In the genomic region with DNA sequence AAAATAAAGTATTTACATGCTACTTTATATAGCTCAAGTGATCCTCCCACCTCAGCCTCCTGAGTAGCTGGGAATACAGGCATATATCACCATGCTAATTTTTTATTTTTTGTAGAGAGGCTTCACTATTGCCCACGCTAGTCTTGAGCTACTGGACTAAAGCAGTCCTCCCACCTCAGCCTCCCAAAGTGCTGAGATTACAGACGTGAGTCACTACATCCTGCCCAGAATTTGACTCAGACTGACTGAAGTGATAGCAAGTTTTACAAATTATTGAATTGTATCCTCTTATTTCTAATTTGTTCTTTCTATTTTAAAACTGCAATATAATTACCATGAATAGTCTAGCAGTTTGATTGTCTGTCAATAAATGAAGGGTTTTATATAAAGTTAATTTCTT, we compare ENCODE assay signal across 15 cellular contexts.
DNase-seq lines count a peak whose midpoint lies in the region; ATAC-seq, FAIRE-seq and TF ChIP-seq lines count a peak whose summit lies in the region.
"Had no signal": no experiment of that assay in that cellular context is flagged by ENCODE, and none has a peak within 500 bp of the region (broad histone marks: within the 10 kb centered on the region; RNA-seq: fewer than 3 reads in every experiment).

No MANE protein-coding gene starts in this region.

- H3K36me3 Mint-ChIP-seq in naive thymus-derived CD8-positive, alpha-beta T cell = peaks cover 4 to 36% (median 28%) of the 10 kb centered on the region in 3 donors

- H3F3A ChIP-seq in PC-3 (ENCODE audit: low read length, unreplicated experiment) = no peaks in the 10 kb centered on the region

- CTCF ChIA-PET in PC-3 (lab: Charles Lee) = no interaction called here

- H3K27ac Mint-ChIP-seq in naive thymus-derived CD8-positive, alpha-beta T cell = no peak overlapping the region
- H3K27ac Mint-ChIP-seq: activated naive CD8-positive, alpha-beta T cell; memory B cell had no signal

- H2AFZ ChIP-seq in PC-3 (ENCODE audit: low read length) = no peak overlapping the region

- no peaks in the 10 kb centered on the region for H3K27me3 Mint-ChIP-seq in naive thymus-derived CD8-positive, alpha-beta T cell
- H3K27me3 Mint-ChIP-seq: activated naive CD8-positive, alpha-beta T cell; memory B cell had no signal

- no peaks in the 10 kb centered on the region for H3K9me2 ChIP-seq in PC-3 (replicated peaks; ENCODE audit: low read length)

- ATAC-seq in PC-3 = peak; percentile 60
- no peak for ATAC-seq in naive thymus-derived CD8-positive, alpha-beta T cell

- H4K20me1 ChIP-seq in PC-3 (ENCODE audit: low read length) = no peaks in the 10 kb centered on the region

- TF ChIP-seq CTCF in PC-3 (conservative IDR thresholded peaks at IDR 0.05; ENCODE audit: low read depth, low read length) (no peak), choroid plexus epithelial cell (conservative IDR thresholded peaks at IDR 0.05; ENCODE audit: low read depth, low read length) (no peak), WERI-Rb-1 (IDR thresholded peaks at IDR 0.05; ENCODE audit: low read depth, low read length) (no peak)

- BruUV-seq in PC-3 (replicated peaks; lab: Mats Ljungman, UMichigan) = no TSS peak

- no peak overlapping the region for H3K9ac ChIP-seq in PC-3 (ENCODE audit: low read length)

- H3K4me1 ChIP-seq in PC-3 (ENCODE audit: insufficient read depth, low read length) = 0 out of 2 replicates have a peak, but pooled peaks cover 3% of the 10 kb centered on the region
- H3K4me1 ChIP-seq: colonic mucosa had no signal

- peak; percentile 30 for FAIRE-seq in urothelium cell line (lab: Jason Lieb, UNC)

- intact Hi-C loops in PC-3 (cut with micrococcal nuclease) = no loop called here

- POLR2A ChIA-PET in PC-3 (lab: Charles Lee; ENCODE audit: unreplicated experiment) = no interaction called here
- POLR2A ChIA-PET in naive thymus-derived CD8-positive, alpha-beta T cell (lab: Charles Lee) = no interaction called here

- no peaks in the 10 kb centered on the region for H3K36me3 ChIP-seq in PC-3 (ENCODE audit: low read depth, low read length)
- H3K36me3 ChIP-seq in WERI-Rb-1 = peaks cover 24% of the 10 kb centered on the region
- H3K36me3 ChIP-seq: colonic mucosa had no signal

- H3K9me3 ChIP-seq in PC-3 (ENCODE audit: low read length) (no peaks in the 10 kb centered on the region), WERI-Rb-1 (ENCODE audit: severe bottlenecking) (no peaks in the 10 kb centered on the region)
- H3K9me3 ChIP-seq: colonic mucosa had no signal

- H3K27ac ChIP-seq in PC-3 (ENCODE audit: low read length) = no peak overlapping the region
- H3K27ac ChIP-seq in WERI-Rb-1 = no peak overlapping the region
- H3K27ac ChIP-seq: colonic mucosa had no signal

- H3K4me1 Mint-ChIP-seq in naive thymus-derived CD8-positive, alpha-beta T cell = peaks cover 0 to 4% (median 2%) of the 10 kb centered on the region in 4 donors

- H3K27me3 ChIP-seq in PC-3 (ENCODE audit: low read length) (no peaks in the 10 kb centered on the region), WERI-Rb-1 (ENCODE audit: insufficient read depth, low read depth, severe bottlenecking) (no peaks in the 10 kb centered on the region)
- H3K27me3 ChIP-seq: colonic mucosa had no signal

- no peak overlapping the region for H3K4me2 ChIP-seq in PC-3 (ENCODE audit: low read length)

- H3K4me3 ChIP-seq in PC-3 (ENCODE audit: low read length) (no peak overlapping the region), choroid plexus epithelial cell (ENCODE audit: low read depth, low read length) (no peak overlapping the region), WERI-Rb-1 (ENCODE audit: low read depth, low read length) (no peak overlapping the region)
- H3K4me3 ChIP-seq: colonic mucosa had no signal

- no peaks in the 10 kb centered on the region for H3K79me2 ChIP-seq in PC-3 (ENCODE audit: low read length)

- no peaks in the 10 kb centered on the region for H3K9me3 Mint-ChIP-seq in naive thymus-derived CD8-positive, alpha-beta T cell
- H3K9me3 Mint-ChIP-seq: memory B cell had no signal

- peak; percentile 8 for DNase-seq in stimulated activated CD4-positive, alpha-beta T cell treated with anti-CD3 and anti-CD28 coated beads, Interleukin-15, amount 100 ng/mL, for 24 hours
- DNase-seq in stimulated activated CD4-positive, alpha-beta T cell treated with anti-CD3 and anti-CD28 coated beads, Interleukin-2, amount 100 ng/mL, for 48 hours = no peak
- DNase-seq in PC-3 (peak; percentile 49), choroid plexus epithelial cell (ENCODE audit: low read depth) (peak; percentile 38), urothelium cell line (ENCODE audit: low spot score) (peak; percentile 13), NCI-H446 (lab: John Stamatoyannopoulos, UW) (no peak), WERI-Rb-1 (no peak)
- DNase-seq in naive thymus-derived CD8-positive, alpha-beta T cell = no peak
- DNase-seq: colonic mucosa, DMS 273 treated with DMSO at 0.1 percent for 48 hours, NCI-H1694 treated with DMSO at 0.1 percent for 48 hours, occipital lobe, Right ventricle myocardium superior had no signal

- no peak overlapping the region for H3K4me3 Mint-ChIP-seq in naive thymus-derived CD8-positive, alpha-beta T cell
- H3K4me3 Mint-ChIP-seq: activated naive CD8-positive, alpha-beta T cell; memory B cell had no signal

Comparison
In these comparisons a context has a peak if more than half of its experiments do, and no peak if none do; other contexts are left out.
1. DNase-seq: peak in stimulated activated CD4-positive, alpha-beta T cell treated with anti-CD3 and anti-CD28 coated beads, Interleukin-15, amount 100 ng/mL, for 24 hours (single experiment), PC-3 (single experiment), choroid plexus epithelial cell (single experiment) and urothelium cell line (single experiment); none in stimulated activated CD4-positive, alpha-beta T cell treated with anti-CD3 and anti-CD28 coated beads, Interleukin-2, amount 100 ng/mL, for 48 hours (0 of 2), NCI-H446 (0 of 2), naive thymus-derived CD8-positive, alpha-beta T cell (0 of 10) and WERI-Rb-1 (single experiment).